24 cellular contexts compared by ENCODE assay signal in genomic region chr1:81234237-81234636, GRCh38.
"Had no signal": no experiment of that assay in that cellular context is flagged by ENCODE, and none has a peak within 500 bp of the region (broad histone marks: within the 10 kb centered on the region; RNA-seq: fewer than 3 reads in every experiment).

No MANE protein-coding gene starts in this region.

- H3K27ac Mint-ChIP-seq: mesothelial cell of epicardium; naive B cell; natural killer cell treated with Interleukin-12 subunit alpha and Interleukin-12 subunit beta and Interleukin-15 and Interleukin-18, amount 100 ng/mL, for 72 hours; progenitor cell of endocrine pancreas; stimulated activated memory B cell treated with anti-CD40 and anti-IgM and Interleukin-4, amounts not matched to agents 10 μg/mL and 1 μg/mL and 100 μg/mL, for 72 hours; stimulated activated naive CD8-positive, alpha-beta T cell treated with anti-CD3 and anti-CD28 coated beads, Interleukin-15, amount 100 ng/mL, for 72 hours; type B pancreatic cell had no signal

- H3K9me3 ChIP-seq: left ventricle myocardium inferior, ovary, right atrium auricular region, right lobe of liver, tibial nerve, vagina had no signal

- H3K9me3 Mint-ChIP-seq: mesothelial cell of epicardium; naive B cell; natural killer cell treated with Interleukin-12 subunit alpha and Interleukin-12 subunit beta and Interleukin-15 and Interleukin-18, amount 100 ng/mL, for 72 hours; stimulated activated memory B cell treated with anti-CD40 and anti-IgM and Interleukin-4, amounts not matched to agents 10 μg/mL and 1 μg/mL and 100 μg/mL, for 72 hours; stimulated activated naive CD8-positive, alpha-beta T cell treated with anti-CD3 and anti-CD28 coated beads, Interleukin-15, amount 100 ng/mL, for 72 hours; type B pancreatic cell had no signal

- H3K36me3 ChIP-seq: left ventricle myocardium inferior, ovary, right atrium auricular region, right lobe of liver, tibial nerve, vagina had no signal

- H3K4me1 Mint-ChIP-seq: stimulated activated naive CD8-positive, alpha-beta T cell treated with anti-CD3 and anti-CD28 coated beads, Interleukin-15, amount 100 ng/mL, for 72 hours had no signal

- H3K4me3 Mint-ChIP-seq: mesothelial cell of epicardium; naive B cell; natural killer cell treated with Interleukin-12 subunit alpha and Interleukin-12 subunit beta and Interleukin-15 and Interleukin-18, amount 100 ng/mL, for 72 hours; stimulated activated memory B cell treated with anti-CD40 and anti-IgM and Interleukin-4, amounts not matched to agents 10 μg/mL and 1 μg/mL and 100 μg/mL, for 72 hours; stimulated activated naive CD8-positive, alpha-beta T cell treated with anti-CD3 and anti-CD28 coated beads, Interleukin-15, amount 100 ng/mL, for 72 hours; type B pancreatic cell had no signal

- H3K36me3 Mint-ChIP-seq: mesothelial cell of epicardium; naive B cell; natural killer cell treated with Interleukin-12 subunit alpha and Interleukin-12 subunit beta and Interleukin-15 and Interleukin-18, amount 100 ng/mL, for 72 hours; stimulated activated memory B cell treated with anti-CD40 and anti-IgM and Interleukin-4, amounts not matched to agents 10 μg/mL and 1 μg/mL and 100 μg/mL, for 72 hours; type B pancreatic cell had no signal

- H3K27ac ChIP-seq: left ventricle myocardium inferior, ovary, right atrium auricular region, right lobe of liver, tibial nerve, vagina had no signal

- H3K4me2 ChIP-seq: smooth muscle cell had no signal

- H3K27me3 Mint-ChIP-seq: naive B cell; natural killer cell treated with Interleukin-12 subunit alpha and Interleukin-12 subunit beta and Interleukin-15 and Interleukin-18, amount 100 ng/mL, for 72 hours; progenitor cell of endocrine pancreas; stimulated activated memory B cell treated with anti-CD40 and anti-IgM and Interleukin-4, amounts not matched to agents 10 μg/mL and 1 μg/mL and 100 μg/mL, for 72 hours; stimulated activated naive CD8-positive, alpha-beta T cell treated with anti-CD3 and anti-CD28 coated beads, Interleukin-15, amount 100 ng/mL, for 72 hours had no signal

- DNase-seq: islet precursor cell; left ventricle myocardium inferior; mesendoderm; naive B cell; nucleus accumbens; ovary; right lobe of liver; stimulated activated CD4-positive, alpha-beta T cell treated with anti-CD3 and anti-CD28 coated beads, Interleukin-1b, Interleukin-23, amount 100 ng/mL, for 48 hours; stimulated activated CD4-positive, alpha-beta T cell treated with anti-CD3 and anti-CD28 coated beads, Interleukin-2, amount 100 ng/mL, for 48 hours; stimulated activated CD4-positive, alpha-beta T cell treated with anti-CD3 and anti-CD28 coated beads, Interleukin-4, amount 100 ng/mL, for 4 hours; stimulated activated CD8-positive, alpha-beta memory T cell treated with anti-CD3 and anti-CD28 coated beads, Interleukin-4, amount 100 ng/mL, for 48 hours; stimulated activated naive CD4-positive, alpha-beta T cell treated with Interleukin-2 at 50 U/mL for 16 hours; stimulated activated naive CD8-positive, alpha-beta T cell treated with anti-CD3 and anti-CD28 coated beads, Interleukin-15, amount 100 ng/mL, for 72 hours; substantia nigra had no signal

- H3K27me3 ChIP-seq: ovary, right atrium auricular region, right lobe of liver, tibial nerve, vagina had no signal

- H3K4me3 ChIP-seq: left ventricle myocardium inferior, lung, ovary, right atrium auricular region, right lobe of liver, smooth muscle cell, tibial nerve, vagina had no signal

- ATAC-seq: natural killer cell treated with Interleukin-12 subunit alpha and Interleukin-12 subunit beta and Interleukin-15 and Interleukin-18, amount 100 ng/mL, for 72 hours; right lobe of liver; stimulated activated memory B cell treated with anti-CD40 and anti-IgM and Interleukin-4, amounts not matched to agents 10 μg/mL and 1 μg/mL and 100 μg/mL, for 72 hours; stimulated activated naive CD8-positive, alpha-beta T cell treated with anti-CD3 and anti-CD28 coated beads, Interleukin-15, amount 100 ng/mL, for 72 hours had no signal
